ENCODE assay signal across 8 cellular contexts in the genomic region with DNA sequence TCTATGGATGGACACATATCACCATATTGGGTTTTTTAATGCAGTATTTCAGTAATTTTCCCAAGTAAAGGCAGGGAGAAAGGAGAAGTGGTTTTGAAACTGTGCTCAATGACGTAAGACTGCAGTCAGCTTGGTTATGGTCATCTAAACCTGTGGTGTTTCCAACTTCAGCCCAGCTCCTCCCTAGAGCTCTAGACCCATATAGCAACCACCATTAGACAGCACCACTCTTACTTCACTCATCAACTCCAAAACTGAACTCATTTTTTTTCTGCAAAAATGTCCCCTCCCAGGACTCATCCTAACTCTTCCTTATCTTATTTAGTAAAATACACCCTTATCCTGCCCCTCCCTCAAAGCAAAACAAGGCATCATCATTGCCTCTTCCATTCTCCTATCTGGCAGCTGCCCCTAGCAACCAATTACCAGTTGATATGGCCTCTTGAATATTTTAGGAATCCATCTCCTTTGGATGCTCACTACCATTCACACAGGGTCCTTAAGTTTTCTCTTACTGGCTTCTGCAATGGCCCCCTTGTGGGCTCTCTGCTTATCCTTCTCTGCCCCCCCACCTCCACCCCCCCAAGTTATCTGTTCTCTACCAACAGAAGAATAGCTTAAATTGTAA. TPM values are rescaled to one million over a fixed set of nuclear protein-coding genes. Genes with fewer than 3 reads are reported as not detected.
DNase-seq lines count a peak whose midpoint lies in the region; ATAC-seq and TF ChIP-seq lines count a peak whose summit lies in the region.

No MANE protein-coding gene starts in this region.

- H3K4me3 ChIP-seq in HFF-Myc (replicated peaks; ENCODE audit: low read depth, low read length) (peak overlapping the region; percentile 78), SK-N-MC (peak overlapping the region; percentile 91)

- no peaks in the 10 kb centered on the region for H3K36me3 Mint-ChIP-seq in immature natural killer cell

- H3K9me3 Mint-ChIP-seq in immature natural killer cell, result no peaks in the 10 kb centered on the region

- H3K4me3 Mint-ChIP-seq in immature natural killer cell, result peak overlapping the region; percentile 78 to 90 (median 88)

- no peak for TF ChIP-seq CTCF in HFF-Myc (IDR thresholded peaks at IDR 0.05; ENCODE audit: low read depth, low read length, missing control alignments)

- no peaks in the 10 kb centered on the region for H3K9me3 ChIP-seq in SK-N-MC (ENCODE audit: low read depth, low read length)

- no peak overlapping the region for H3K9ac ChIP-seq in SK-N-MC (ENCODE audit: insufficient read length)

- ATAC-seq in HG03520 (IDR thresholded peaks at IDR 0.05; ENCODE audit: unreplicated experiment), result no peak

- H3K27me3 Mint-ChIP-seq in immature natural killer cell (ENCODE audit: low read depth in 3 of 3), result peaks cover 1 to 8% (median 4%) of the 10 kb centered on the region in 3 donors

- H3K27ac Mint-ChIP-seq in immature natural killer cell, result peak overlapping the region in 4 of 6 donors; percentile 57 to 90 (median 80)

- DNase-seq in ELR (ENCODE audit: low read depth) (peak; percentile 80), HFF-Myc (ENCODE audit: extremely low read depth, low read depth) (no peak), SK-N-MC (ENCODE audit: low read depth, low spot score) (no peak), immature natural killer cell (no peak), DMS79 treated with DMSO at 0.1 percent for 48 hours (lab: John Stamatoyannopoulos, UW) (no peak), dermis blood vessel endothelial cell (no peak)
- DNase-seq in effector CD8-positive, alpha-beta T cell (lab: John Stamatoyannopoulos, UW), result no peak

- H3K36me3 ChIP-seq in SK-N-MC (ENCODE audit: insufficient read depth, low read length), result 0 out of 2 replicates have a peak, but pooled peaks cover 4% of the 10 kb centered on the region

- H3K4me1 Mint-ChIP-seq in immature natural killer cell, result peaks cover 22 to 37% of the 10 kb centered on the region in 2 donors

- no peak overlapping the region for H3K27ac ChIP-seq in SK-N-MC

RNA-seq across cellular contexts. Expression of a gene that starts 1.5 kb away (rescaled TPM):
- 10 to 100 TPM; 28.9 to 33.7 (median 28.9) TPM for polyA plus RNA-seq in immature natural killer cell
- total RNA-seq in dermis blood vessel endothelial cell, result 36.9 and 49.4 TPM in 2 replicates

RNA-seq across cellular contexts. Expression of a gene that starts 55.7 kb away (rescaled TPM):
- polyA plus RNA-seq in immature natural killer cell, result 1 to 10 TPM; 6.3 to 9.2 (median 9.1) TPM
- 16.2 and 22.3 TPM in 2 replicates for total RNA-seq in dermis blood vessel endothelial cell
